In the genomic region with DNA sequence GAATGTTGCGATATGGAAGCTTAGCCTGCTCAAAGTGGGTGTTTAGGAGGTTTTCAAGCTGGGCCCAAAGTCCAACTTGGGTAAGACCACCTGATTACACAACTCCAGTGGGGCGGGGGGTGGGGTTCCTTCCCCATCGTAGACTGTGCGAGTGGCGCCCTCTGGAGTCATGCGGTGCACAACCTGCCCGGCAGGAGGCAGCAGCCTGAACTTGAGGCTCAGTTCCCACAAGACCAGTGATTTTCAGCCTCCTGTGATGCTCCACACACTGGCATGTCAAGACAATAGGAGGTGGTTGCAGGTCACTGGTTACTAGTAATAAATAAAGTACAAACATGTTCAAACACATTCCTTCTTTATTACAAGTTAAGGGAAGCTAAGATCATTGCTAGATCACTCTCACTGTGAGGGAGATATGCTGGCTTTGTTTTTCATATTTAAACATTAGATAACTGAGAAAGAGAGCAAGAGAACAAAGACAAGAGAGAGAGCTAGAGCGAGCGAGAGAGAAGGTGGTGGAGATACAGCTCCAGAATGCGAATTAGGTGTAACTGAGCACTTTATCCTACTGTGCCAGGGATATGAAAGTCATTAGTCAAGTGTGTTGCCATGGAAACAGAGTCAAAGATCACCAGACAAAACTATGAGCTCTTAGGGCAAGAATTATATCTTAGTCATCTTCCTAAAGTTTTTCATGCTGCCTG, we compare ENCODE assay signal across 7 cellular contexts.
DNase-seq lines count a peak whose midpoint lies in the region; ATAC-seq and TF ChIP-seq lines count a peak whose summit lies in the region.

No MANE protein-coding gene starts in this region.

- peak overlapping the region; percentile 61 for H2AFZ ChIP-seq in mammary epithelial cell (ENCODE audit: low read depth, low read length)

- H3K9me3 ChIP-seq in mammary epithelial cell (replicated peaks; ENCODE audit: insufficient read depth, low read length), result no peaks in the 10 kb centered on the region

- intact Hi-C loops in mammary epithelial cell (cut with micrococcal nuclease), result loop anchor here (1.0 to 10.0 kb wide), 5 partner anchors 51 to 277 kb away; no protein-coding TSS in a partner anchor

- peak; percentile 85 for DNase-seq in HT1080 (ENCODE audit: low read depth)
- DNase-seq in mammary epithelial cell, result peak; percentile 95
- peak; percentile 69 for DNase-seq in non-pigmented ciliary epithelial cell (ENCODE audit: low read depth)
- DNase-seq in ureter (ENCODE audit: low spot score), result no peak

- H3K27me3 ChIP-seq in mammary epithelial cell (ENCODE audit: insufficient read depth, low read length), result no peaks in the 10 kb centered on the region

- no peaks in the 10 kb centered on the region for H3K36me3 ChIP-seq in mammary epithelial cell (ENCODE audit: insufficient read depth, low read length)

- H3K4me2 ChIP-seq in mammary epithelial cell (ENCODE audit: insufficient read depth, low read depth, low read length), result peak overlapping the region; percentile 57

- peak overlapping the region; percentile 99 for H3K27ac ChIP-seq in mammary epithelial cell (ENCODE audit: insufficient read depth, low read depth, low read length)

- H3K4me1 ChIP-seq in mammary epithelial cell (ENCODE audit: insufficient read depth, low read length), result peaks cover 28% of the 10 kb centered on the region

- in situ Hi-C loops in mammary epithelial cell (cut with MboI; ENCODE audit: low sequenced_read_pairs in 2 of 2), result no loop called here

- no peak overlapping the region for H3K4me3 ChIP-seq in mammary epithelial cell (replicated peaks in 1 of 3; ENCODE audit: insufficient read depth in 1 of 3, low read depth in 2 of 3, low read length in 3 of 3)

- no peaks in the 10 kb centered on the region for H4K20me1 ChIP-seq in mammary epithelial cell (ENCODE audit: insufficient read depth, low read length)

- ATAC-seq in GM21381 (IDR thresholded peaks at IDR 0.05; ENCODE audit: unreplicated experiment) (no peak), GM21737 (IDR thresholded peaks at IDR 0.05; ENCODE audit: unreplicated experiment) (no peak)

- TSS peak; percentile 93 for BruUV-seq in mammary epithelial cell (replicated peaks; lab: Mats Ljungman, UMichigan)

- dilution Hi-C loops in mammary epithelial cell (cut with HindIII; ENCODE audit: low sequenced_read_pairs), result no loop called here

- peak; percentile 27; the same call in 1 of the 2 replicates for TF ChIP-seq CTCF in GM12874 (IDR thresholded peaks at IDR 0.05; ENCODE audit: insufficient read depth, low read depth, low read length)
- peak; percentile 93 to 94 for TF ChIP-seq CTCF in mammary epithelial cell (conservative IDR thresholded peaks at IDR 0.05 in 1 of 2, IDR thresholded peaks at IDR 0.05 in 1 of 2; ENCODE audit: extremely low read depth in 1 of 2, insufficient read depth in 1 of 2, low read depth in 1 of 2, low read length in 2 of 2)

- WGBS in mammary epithelial cell (ENCODE audit: low coverage, missing lambda C conversion rate), result 53% methylated on average over 10 of the region's 10 CpGs

- H3K79me2 ChIP-seq in mammary epithelial cell (ENCODE audit: insufficient read depth, low read length), result no peaks in the 10 kb centered on the region

- CTCF ChIA-PET in mammary epithelial cell (lab: Charles Lee; ENCODE audit: low non-redundant PET), result interaction anchor here (0.6 to 1.6 kb wide), 10 partner anchors 25 to 502 kb away, joined by 3 to 11 read pairs (median 4); no protein-coding TSS in a partner anchor

- H3K9ac ChIP-seq in mammary epithelial cell (ENCODE audit: insufficient read depth, low read length), result peak overlapping the region; percentile 83
